ENCODE assay signal across 24 cellular contexts in genomic region chrX:10470009-10470408, GRCh38.
A peak's percentile ranks its signal among the peaks of the same experiment; 100 is the strongest.
DNase-seq lines count a peak whose midpoint lies in the region; ATAC-seq, FAIRE-seq and TF ChIP-seq lines count a peak whose summit lies in the region.
"Had no signal": no experiment of that assay in that cellular context is flagged by ENCODE, and none has a peak within 500 bp of the region (broad histone marks: within the 10 kb centered on the region; RNA-seq: fewer than 3 reads in every experiment).

No MANE protein-coding gene starts in this region.

- peaks cover 8% of the 10 kb centered on the region for H3K4me1 ChIP-seq in IMR-90 (ENCODE audit: control insufficient read depth, insufficient read depth, low read length)
- H3K4me1 ChIP-seq in adipocyte (ENCODE audit: control insufficient read depth, insufficient read depth, low read length), result peaks cover 11% of the 10 kb centered on the region
- H3K4me1 ChIP-seq: BE2C, HAP-1 had no signal

- TF ChIP-seq CTCF in IMR-90 (conservative IDR thresholded peaks at IDR 0.05; ENCODE audit: low read depth, low read length) (no peak), fibroblast of villous mesenchyme (IDR thresholded peaks at IDR 0.05; ENCODE audit: insufficient read depth, low read depth, low read length) (no peak)

- H3K27me3 ChIP-seq in IMR-90 (ENCODE audit: control insufficient read depth, insufficient read depth, low read length) (no peaks in the 10 kb centered on the region), adipocyte (replicated peaks; ENCODE audit: control insufficient read depth, insufficient read depth, low read length) (no peaks in the 10 kb centered on the region)
- H3K27me3 ChIP-seq: BE2C had no signal

- no peak for ATAC-seq in IMR-90 (ENCODE audit: low read depth)
- ATAC-seq: A549 had no signal

- no peak overlapping the region for H2BK15ac ChIP-seq in IMR-90 (ENCODE audit: low read depth, low read length)

- CTCF ChIA-PET in IMR-90 (lab: Yijun Ruan, JAX), result no interaction called here

- H4K91ac ChIP-seq in IMR-90 (ENCODE audit: insufficient read depth, low read depth, low read length), result no peak overlapping the region

- H4K20me1 ChIP-seq in IMR-90 (ENCODE audit: insufficient read depth, low read length), result no peaks in the 10 kb centered on the region
- H4K20me1 ChIP-seq: BLaER1 treated with 17β-estradiol and CSF1 and Interleukin-3, amounts not matched to agents 10 nM and 100 nM had no signal

- H3K4me2 ChIP-seq in IMR-90 (ENCODE audit: low read depth, low read length), result no peak overlapping the region
- H3K4me2 ChIP-seq: A549; BLaER1 treated with 17β-estradiol and CSF1 and Interleukin-3, amounts not matched to agents 10 nM and 100 nM had no signal

- H3K9me1 ChIP-seq in IMR-90 (ENCODE audit: insufficient read depth, low read length), result peaks cover 2% of the 10 kb centered on the region; the same call in 1 of the 2 replicates

- no peak for TF ChIP-seq RAD21 in IMR-90 (IDR thresholded peaks at IDR 0.05; ENCODE audit: low read length)

- H4K8ac ChIP-seq in IMR-90 (ENCODE audit: low read depth in 2 of 2, low read length in 2 of 2), result no peak overlapping the region

- intact Hi-C loops in IMR-90 (cut with micrococcal nuclease), result loop anchor here (5.0 kb wide), 1 partner anchor 147 kb away; no protein-coding TSS in a partner anchor

- no peak overlapping the region for H2BK5ac ChIP-seq in IMR-90 (ENCODE audit: low read depth, low read length, poor library complexity, severe bottlenecking)

- H2AK5ac ChIP-seq in IMR-90 (ENCODE audit: low read depth, low read length), result no peak overlapping the region

- H2AK9ac ChIP-seq in IMR-90 (replicated peaks; ENCODE audit: low read depth, low read length, poor library complexity), result no peak overlapping the region

- H2BK120ac ChIP-seq in IMR-90 (ENCODE audit: low read depth, low read length), result no peak overlapping the region

- no peak overlapping the region for H4K5ac ChIP-seq in IMR-90 (ENCODE audit: low read depth, low read length)

- no peak overlapping the region for H2BK20ac ChIP-seq in IMR-90 (ENCODE audit: low read depth, low read length)

- H3K9ac ChIP-seq in IMR-90 (ENCODE audit: low read depth, low read length) (no peak overlapping the region), adipocyte (ENCODE audit: low read length) (no peak overlapping the region)
- H3K9ac ChIP-seq: BLaER1 treated with 17β-estradiol and CSF1 and Interleukin-3, amounts not matched to agents 10 nM and 100 nM had no signal

- dilution Hi-C loops in IMR-90 (cut with HindIII; ENCODE audit: low sequenced_read_pairs, unreplicated experiment), result no loop called here

- DNase-seq in EL (peak; percentile 1), IMR-90 (peak; percentile 10), adipocyte (ENCODE audit: low read depth) (peak; percentile 54), fibroblast of villous mesenchyme (ENCODE audit: low read depth) (peak; percentile 42), erythroblast (lab: John Stamatoyannopoulos, UW) (no peak), frontal cortex (ENCODE audit: low spot score in 2 of 2) (no peak), pons (ENCODE audit: low spot score) (no peak), NCI-H2196 treated with DMSO at 0.1 percent for 48 hours (lab: John Stamatoyannopoulos, UW; ENCODE audit: unreplicated experiment) (no peak)
- DNase-seq: 8988T; ACHN; AML-193; BE2C; CD4-positive, alpha-beta T cell; CD8-positive, alpha-beta memory T cell; DMS 273 treated with DMSO at 0.1 percent for 48 hours; DMS79; GOT3; HFFc6 had no signal

- H3K36me3 ChIP-seq in IMR-90 (ENCODE audit: control insufficient read depth, insufficient read depth, low read length), result peaks cover 7% of the 10 kb centered on the region
- no peaks in the 10 kb centered on the region for H3K36me3 ChIP-seq in adipocyte (ENCODE audit: control insufficient read depth, insufficient read depth, low read length, severe bottlenecking)
- H3K36me3 ChIP-seq: BE2C; BLaER1 treated with 17β-estradiol and CSF1 and Interleukin-3, amounts not matched to agents 10 nM and 100 nM; HAP-1 had no signal

- H3K18ac ChIP-seq in IMR-90 (ENCODE audit: low read depth, low read length), result no peak overlapping the region

- in situ Hi-C loops in IMR-90 (cut with MboI; ENCODE audit: low sequenced_read_pairs), result no loop called here

- H3K4ac ChIP-seq in IMR-90 (ENCODE audit: low read depth, low read length), result no peak overlapping the region

- H3K9me3 ChIP-seq in IMR-90 (ENCODE audit: control insufficient read depth, insufficient read depth, low read length) (no peaks in the 10 kb centered on the region), adipocyte (ENCODE audit: control insufficient read depth, low read length) (no peaks in the 10 kb centered on the region)
- H3K9me3 ChIP-seq: A549, BE2C, HAP-1 had no signal

- no peak overlapping the region for H3K23ac ChIP-seq in IMR-90 (ENCODE audit: low read depth, low read length)

- peak overlapping the region; percentile 38; the same call in 1 of the 2 replicates for H3K27ac ChIP-seq in IMR-90 (ENCODE audit: insufficient read depth, low read length)
- H3K27ac ChIP-seq: A549; BLaER1 treated with 17β-estradiol and CSF1 and Interleukin-3, amounts not matched to agents 10 nM and 100 nM had no signal

- H3K56ac ChIP-seq in IMR-90 (ENCODE audit: extremely low read depth, insufficient read depth, low read length), result no peak overlapping the region

- TF ChIP-seq POLR2A in IMR-90 (IDR thresholded peaks at IDR 0.05; ENCODE audit: low read depth, low read length) (no peak), erythroblast (IDR thresholded peaks at IDR 0.05; ENCODE audit: low read length) (no peak)

- H3K79me1 ChIP-seq in IMR-90 (ENCODE audit: low read depth in 1 of 2, low read length in 2 of 2), result peaks cover 0 to 3% of the 10 kb centered on the region in 2 experiments; a peak in 1 of 4 replicates

- no peak overlapping the region for H3K14ac ChIP-seq in IMR-90 (replicated peaks; ENCODE audit: low read depth, low read length)

- POLR2A ChIA-PET in IMR-90 (lab: Charles Lee; ENCODE audit: unreplicated experiment), result no interaction called here

- no TSS peak for BruUV-seq in IMR-90 (replicated peaks; lab: Mats Ljungman, UMichigan)

- FAIRE-seq in frontal cortex (lab: Jason Lieb, UNC), result no peak
- FAIRE-seq: D721Med, G401.6, H54 had no signal

- no peak overlapping the region for H2AFZ ChIP-seq in IMR-90 (replicated peaks; ENCODE audit: low read length, poor library complexity)

- no peak overlapping the region for H3K4me3 ChIP-seq in IMR-90 (ENCODE audit: insufficient read depth, low read depth, low read length)
- H3K4me3 ChIP-seq in adipocyte (ENCODE audit: low read length), result no peak overlapping the region
- H3K4me3 ChIP-seq in fibroblast of villous mesenchyme (ENCODE audit: low read depth, low read length), result no peak overlapping the region
- H3K4me3 ChIP-seq: A549; BLaER1 treated with 17β-estradiol and CSF1 and Interleukin-3, amounts not matched to agents 10 nM and 100 nM; HAP-1 had no signal

TF ChIP-seq in IMR-90, 13 proteins besides CTCF, POLR2A, EP300 and RAD21:
- TF ChIP-seq CEBPB (IDR thresholded peaks at IDR 0.05; ENCODE audit: low read depth, low read length) (no peak), ELK1 (IDR thresholded peaks at IDR 0.05; ENCODE audit: borderline replicate concordance, low read depth, low read length) (no peak), FOS (IDR thresholded peaks at IDR 0.05; ENCODE audit: low read depth, low read length) (no peak), USF2 (IDR thresholded peaks at IDR 0.05; ENCODE audit: low read depth, low read length) (no peak), MXI1 (IDR thresholded peaks at IDR 0.05; ENCODE audit: borderline replicate concordance, low read depth, low read length) (no peak), SMC3 (IDR thresholded peaks at IDR 0.05; ENCODE audit: low read depth, low read length) (no peak), MAZ (IDR thresholded peaks at IDR 0.05; ENCODE audit: borderline replicate concordance, low read depth, low read length) (no peak), RCOR1 (IDR thresholded peaks at IDR 0.05; ENCODE audit: insufficient replicate concordance, low read length) (no peak), BHLHE40 (IDR thresholded peaks at IDR 0.05; ENCODE audit: low read depth, low read length) (no peak), RFX5 (IDR thresholded peaks at IDR 0.05; ENCODE audit: low read depth, low read length) (no peak), NFE2L2 (IDR thresholded peaks at IDR 0.05; ENCODE audit: low read depth, low read length) (no peak)
TF ChIP-seq in IMR-90: peak in this region for 0.

Comparison
In these comparisons a context has a peak if more than half of its experiments do, and no peak if none do; other contexts are left out.
1. DNase-seq: peak in EL (single experiment), IMR-90 (single experiment), adipocyte (single experiment) and fibroblast of villous mesenchyme (single experiment); none in erythroblast (0 of 2), frontal cortex (0 of 2), pons (single experiment) and NCI-H2196 treated with DMSO at 0.1 percent for 48 hours (single experiment).